ENCODE assay signal across 19 cellular contexts in the genomic region with DNA sequence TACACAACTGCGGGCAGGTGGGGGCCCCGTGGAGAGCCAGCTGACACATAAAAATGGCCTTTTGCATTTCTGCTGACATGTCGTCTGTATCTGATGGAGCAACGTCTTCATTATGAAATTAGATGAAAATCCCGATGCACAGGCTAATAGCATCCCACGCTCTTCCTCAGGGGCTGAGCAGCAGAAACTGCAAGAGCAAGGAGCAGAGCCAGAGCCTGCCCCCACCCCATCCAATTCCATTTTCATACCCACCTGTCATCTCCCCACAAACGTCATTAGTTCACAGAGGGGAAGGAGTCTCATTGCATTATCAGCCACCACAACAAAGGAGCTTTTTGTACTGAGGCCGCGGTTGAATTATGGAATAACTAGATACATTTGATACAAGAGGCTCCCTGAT.
"Had no signal": no experiment of that assay in that cellular context is flagged by ENCODE, and none has a peak within 500 bp of the region (broad histone marks: within the 10 kb centered on the region; RNA-seq: fewer than 3 reads in every experiment).

No MANE protein-coding gene starts in this region.

- H3K4me3 ChIP-seq: dorsolateral prefrontal cortex, gastrocnemius medialis, lower lobe of right lung, ovary, right atrium auricular region, smooth muscle cell, stomach, thyroid gland, vagina had no signal

- H3K36me3 ChIP-seq: gastrocnemius medialis, lower lobe of right lung, ovary, right atrium auricular region, stomach, thyroid gland, vagina had no signal

- H3K9me3 ChIP-seq: gastrocnemius medialis, lower lobe of right lung, ovary, right atrium auricular region, stomach, thyroid gland, vagina had no signal

- ATAC-seq: gastrocnemius medialis, left ventricle myocardium superior, lower lobe of right lung, sciatic nerve had no signal

- H3K27ac ChIP-seq: dorsolateral prefrontal cortex, gastrocnemius medialis, lower lobe of right lung, ovary, right atrium auricular region, stomach, thyroid gland, vagina had no signal

- H3K4me1 ChIP-seq: gastrocnemius medialis, lower lobe of right lung, stomach, vagina had no signal

- H3K27me3 ChIP-seq: dorsolateral prefrontal cortex, gastrocnemius medialis, ovary, right atrium auricular region, thyroid gland, vagina had no signal

- H3K4me2 ChIP-seq: smooth muscle cell had no signal

- DNase-seq: dorsolateral prefrontal cortex; effector CD4-positive, alpha-beta T cell; gastrocnemius medialis; left ventricle myocardium superior; lower lobe of right lung; natural killer cell; occipital lobe; ovary; stimulated activated CD4-positive, alpha-beta T cell treated with anti-CD3 and anti-CD28 coated beads, Interleukin-12 subunit alpha, Interleukin-12 subunit beta, amount 100 ng/mL, for 4 hours; stimulated activated CD4-positive, alpha-beta T cell treated with anti-CD3 and anti-CD28 coated beads, Interleukin-1b, Interleukin-23, amount 100 ng/mL, for 48 hours; stimulated activated CD4-positive, alpha-beta T cell treated with anti-CD3 and anti-CD28 coated beads, Interleukin-4, amount 100 ng/mL, for 1 hour; stimulated activated naive CD4-positive, alpha-beta T cell treated with Interleukin-2 at 50 U/mL for 16 hours; stomach; thyroid gland; trophoblast cell had no signal
